In the genomic region with DNA sequence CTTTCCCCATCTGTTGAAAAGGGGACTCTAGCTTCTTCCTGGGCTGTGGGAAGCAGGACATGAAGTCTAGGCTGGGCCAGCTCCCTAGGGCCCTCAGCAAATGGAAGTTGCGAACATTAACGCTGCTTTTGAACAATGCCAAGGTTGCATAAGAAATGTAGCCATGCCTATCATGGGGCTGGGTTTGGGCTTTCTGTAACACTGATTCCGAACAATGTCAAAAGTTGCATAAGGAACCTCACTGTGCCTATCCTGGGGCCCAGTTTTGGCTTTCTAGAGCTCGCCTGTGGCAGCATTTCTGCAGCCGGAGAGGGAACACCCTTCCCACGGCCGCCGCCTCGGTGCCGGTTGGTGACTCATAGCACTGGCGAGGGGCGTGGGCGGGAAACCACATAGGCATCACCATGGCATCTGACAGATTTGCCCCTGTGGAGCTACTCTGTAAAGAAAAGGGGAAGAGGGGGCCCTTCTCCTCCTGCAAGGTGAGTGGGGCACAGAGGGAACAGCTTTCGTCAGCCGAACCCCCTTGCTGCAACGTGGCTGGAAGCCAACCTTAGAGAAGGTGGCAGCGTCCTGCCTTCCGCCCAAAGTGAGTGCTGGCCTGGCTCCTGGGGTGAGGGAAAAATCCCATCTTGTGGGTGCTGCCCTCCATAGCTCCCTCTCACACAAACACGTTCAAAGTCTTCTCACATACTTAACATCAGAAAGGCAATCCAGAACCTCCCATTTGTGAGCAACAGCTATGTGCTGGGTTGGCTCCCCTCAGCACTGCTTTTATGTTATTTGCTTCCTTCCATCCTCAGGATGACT, we compare ENCODE assay signal across 9 cellular contexts. TPM values are rescaled to one million over a fixed set of nuclear protein-coding genes. Genes with fewer than 3 reads are reported as not detected.
DNase-seq lines count a peak whose midpoint lies in the region; ATAC-seq and TF ChIP-seq lines count a peak whose summit lies in the region.
"Had no signal": no experiment of that assay in that cellular context is flagged by ENCODE, and none has a peak within 500 bp of the region (broad histone marks: within the 10 kb centered on the region; RNA-seq: fewer than 3 reads in every experiment).

No MANE protein-coding gene starts in this region.

- no peaks in the 10 kb centered on the region for H3K9me3 Mint-ChIP-seq in Caco-2 (ENCODE audit: unreplicated experiment)

- DNase-seq in COLO668 (lab: John Stamatoyannopoulos, UW; ENCODE audit: unreplicated experiment) (peak; percentile 3), NCI-H226 (peak; percentile 54), erythroblast (lab: John Stamatoyannopoulos, UW) (peak; percentile 35 to 44), DMS53 treated with DMSO at 0.1 percent for 48 hours (lab: John Stamatoyannopoulos, UW; ENCODE audit: unreplicated experiment) (no peak), Caco-2 (no peak)
- peak; percentile 23 for DNase-seq in activated CD8-positive, alpha-beta memory T cell treated with anti-CD3 and anti-CD28 coated beads, Interleukin-2, amount 50 U/mL, for 1 hour (ENCODE audit: extremely low read depth)
- DNase-seq in stimulated activated CD4-positive, alpha-beta T cell treated with anti-CD3 and anti-CD28 coated beads, Interleukin-1b, Interleukin-23, amount 100 ng/mL, for 1 hour (ENCODE audit: low read depth in 2 of 2), result peak; percentile 29 to 78

- TF ChIP-seq CTCF in Caco-2 (IDR thresholded peaks at IDR 0.05; ENCODE audit: insufficient read depth in 1 of 2, low read depth in 1 of 2, low read length in 1 of 2, severe bottlenecking in 1 of 2, unreplicated experiment in 1 of 2), result no peak

- CTCF ChIA-PET in Caco-2 (lab: Charles Lee), result no interaction called here

- H3K36me3 ChIP-seq in Caco-2 (ENCODE audit: control insufficient read depth, insufficient read depth, low read length), result no peaks in the 10 kb centered on the region

- H3K4me1 ChIP-seq in Caco-2, result no peaks in the 10 kb centered on the region

- H3K36me3 Mint-ChIP-seq in Caco-2 (ENCODE audit: insufficient read depth, unreplicated experiment), result no peaks in the 10 kb centered on the region

- no peak for ATAC-seq in GM21360 (IDR thresholded peaks at IDR 0.05; ENCODE audit: unreplicated experiment)

- no peak overlapping the region for H3K4me3 ChIP-seq in Caco-2 (ENCODE audit: low read depth, low read length)

- TF ChIP-seq POLR2A in erythroblast (IDR thresholded peaks at IDR 0.05; ENCODE audit: low read length), result peak; percentile 40

- no peaks in the 10 kb centered on the region; the same call in 1 of the 2 replicates for H3K27me3 ChIP-seq in Caco-2 (replicated peaks; ENCODE audit: control insufficient read depth, insufficient read depth, low read length)

- intact Hi-C loops in Caco-2 (cut with micrococcal nuclease; ENCODE audit: unreplicated experiment), result no loop called here

- H3K4me3 Mint-ChIP-seq in Caco-2 (ENCODE audit: unreplicated experiment), result no peak overlapping the region

- POLR2A ChIA-PET in Caco-2 (lab: Charles Lee), result no interaction called here

- H3K27ac Mint-ChIP-seq in Caco-2 (ENCODE audit: unreplicated experiment), result no peak overlapping the region

- peaks cover 11% of the 10 kb centered on the region for H3K27me3 Mint-ChIP-seq in Caco-2 (ENCODE audit: insufficient read depth, unreplicated experiment)

- no TSS peak for BruUV-seq in Caco-2 (replicated peaks; lab: Mats Ljungman, UMichigan)

- no peaks in the 10 kb centered on the region for H3K9me3 ChIP-seq in Caco-2

- H3K4me1 Mint-ChIP-seq in Caco-2 (ENCODE audit: low read depth, unreplicated experiment), result no peaks in the 10 kb centered on the region

RNA-seq across cellular contexts. Expression of gene ATP2B2, which starts 46.6 kb away (rescaled TPM):
- not detected in 2 replicates for total RNA-seq in Caco-2 (2022)
- total RNA-seq: fibroblast of lung had no signal

Comparison
In these comparisons a context has a peak if more than half of its experiments do, and no peak if none do; other contexts are left out.
1. DNase-seq: peak in COLO668 (single experiment), NCI-H226 (single experiment), activated CD8-positive, alpha-beta memory T cell treated with anti-CD3 and anti-CD28 coated beads, Interleukin-2, amount 50 U/mL, for 1 hour (single experiment), erythroblast (2 of 2) and stimulated activated CD4-positive, alpha-beta T cell treated with anti-CD3 and anti-CD28 coated beads, Interleukin-1b, Interleukin-23, amount 100 ng/mL, for 1 hour (2 of 2); none in DMS53 treated with DMSO at 0.1 percent for 48 hours (single experiment) and Caco-2 (0 of 2).